In genomic region chr13:52102423-52102822, GRCh38 we compare ENCODE assay signal across 2 cellular contexts. TPM values are rescaled to one million over a fixed set of nuclear protein-coding genes. Genes with fewer than 3 reads are reported as not detected.
"Had no signal": no experiment of that assay in that cellular context is flagged by ENCODE, and none has a peak within 500 bp of the region (broad histone marks: within the 10 kb centered on the region; RNA-seq: fewer than 3 reads in every experiment).

No MANE protein-coding gene starts in this region.

RNA-seq across cellular contexts. Expression of gene NEK5, which starts 26.4 kb away (rescaled TPM):
- total RNA-seq: naive thymus-derived CD8-positive, alpha-beta T cell; natural killer cell treated with Interleukin-12 subunit alpha and Interleukin-12 subunit beta and Interleukin-15 and Interleukin-18, amount 100 ng/mL, for 72 hours had no signal
- polyA plus RNA-seq: naive thymus-derived CD8-positive, alpha-beta T cell had no signal
